In genomic region chr21:34054259-34054658, GRCh38 we compare ENCODE assay signal across 1 cellular context.
TF ChIP-seq lines count a peak whose summit lies in the region.

No MANE protein-coding gene starts in this region.

TF ChIP-seq in HEK293, 187 proteins besides CTCF, POLR2A, EP300 and RAD21 (continued from another document):
- TF ChIP-seq ZBTB11 (tag by site-specific recombination; conservative IDR thresholded peaks at IDR 0.05; ENCODE audit: low read depth) (no peak), ZNF266 (tag by site-specific recombination; IDR thresholded peaks at IDR 0.05; ENCODE audit: low read depth) (no peak), HOXA7 (CRISPR knock-in tag; IDR thresholded peaks at IDR 0.05; ENCODE audit: borderline replicate concordance) (no peak), GFI1B (tag by site-specific recombination; IDR thresholded peaks at IDR 0.05) (no peak), PATZ1 (tag by site-specific recombination; IDR thresholded peaks at IDR 0.05) (no peak)
